8 cellular contexts compared by ENCODE assay signal in genomic region chrX:53435997-53436396, GRCh38. TPM values are rescaled to one million over a fixed set of nuclear protein-coding genes. Genes with fewer than 3 reads are reported as not detected.
DNase-seq lines count a peak whose midpoint lies in the region; ATAC-seq, FAIRE-seq and TF ChIP-seq lines count a peak whose summit lies in the region.

No MANE protein-coding gene starts in this region.

- peaks cover 9% of the 10 kb centered on the region for H3K79me2 ChIP-seq in keratinocyte (ENCODE audit: control insufficient read depth, insufficient read depth, low read length)

- H3K36me3 ChIP-seq in body of pancreas (replicated peaks in 1 of 2; ENCODE audit: insufficient read depth in 1 of 2, low read depth in 2 of 2) (no peaks in the 10 kb centered on the region), keratinocyte (ENCODE audit: control insufficient read depth in 2 of 2, extremely low read depth in 1 of 2, insufficient read depth in 2 of 2, low read length in 2 of 2) (peaks cover under 1 to 4% of the 10 kb centered on the region in 2 experiments)

- H3K27me3 ChIP-seq in body of pancreas = no peaks in the 10 kb centered on the region
- no peaks in the 10 kb centered on the region for H3K27me3 ChIP-seq in keratinocyte (ENCODE audit: control insufficient read depth, extremely low read depth, insufficient read depth, low read length)

- H3K27ac ChIP-seq in body of pancreas = no peak overlapping the region
- no peak overlapping the region for H3K27ac ChIP-seq in keratinocyte (ENCODE audit: control insufficient read depth, insufficient read depth, low read length)

- intact Hi-C loops in body of pancreas (cut with DNase I) = loop anchor here (10.0 kb wide), 1 partner anchor 121 kb away; no protein-coding TSS in a partner anchor

- ATAC-seq in HG02885 (IDR thresholded peaks at IDR 0.05; ENCODE audit: poor library complexity, unreplicated experiment) (peak; percentile 77), body of pancreas (peak; percentile 68)

- H3K4me2 ChIP-seq in keratinocyte (ENCODE audit: control insufficient read depth, extremely low read depth, insufficient read depth, low read depth, low read length) = no peak overlapping the region

- H4K20me1 ChIP-seq in keratinocyte (ENCODE audit: control insufficient read depth, extremely low read depth, insufficient read depth, low read length) = no peaks in the 10 kb centered on the region

- H3K9me3 ChIP-seq in body of pancreas (no peaks in the 10 kb centered on the region), keratinocyte (ENCODE audit: control insufficient read depth, low read depth, low read length) (no peaks in the 10 kb centered on the region)

- TF ChIP-seq CTCF in body of pancreas (IDR thresholded peaks at IDR 0.05) = peak; percentile 52 to 89 (median 71)
- peak; percentile 90 to 93 (median 92) for TF ChIP-seq CTCF in keratinocyte (optimal IDR thresholded peaks at IDR 0.05 in 1 of 3, IDR thresholded peaks at IDR 0.05 in 1 of 3, conservative IDR thresholded peaks at IDR 0.05 in 1 of 3; ENCODE audit: extremely low read depth in 1 of 3, insufficient read depth in 2 of 3, low read length in 3 of 3)

- FAIRE-seq in TTC549 (lab: Jason Lieb, UNC) = peak; percentile 29
- peak; percentile 67 for FAIRE-seq in keratinocyte (lab: Jason Lieb, UNC)

- WGBS in body of pancreas, 2 donors = 0 to 2% methylated on average over 4 of the region's 4 CpGs

- H2AFZ ChIP-seq in keratinocyte (ENCODE audit: control insufficient read depth, low read length) = no peak overlapping the region

- H3K9ac ChIP-seq in keratinocyte (ENCODE audit: control insufficient read depth, extremely low read depth, insufficient read depth, low read length) = no peak overlapping the region

- H3K4me3 ChIP-seq in body of pancreas (no peak overlapping the region), keratinocyte (ENCODE audit: control insufficient read depth in 2 of 3, extremely low read depth in 1 of 3, insufficient read depth in 2 of 3, low read depth in 1 of 3, low read length in 3 of 3) (no peak overlapping the region)

- no peaks in the 10 kb centered on the region for H3K9me1 ChIP-seq in keratinocyte (ENCODE audit: control insufficient read depth, extremely low read depth, insufficient read depth, low read length)

- no peak for TF ChIP-seq POLR2A in body of pancreas (IDR thresholded peaks at IDR 0.05)

- dilution Hi-C loops in keratinocyte (cut with MboI; ENCODE audit: extremely low pct_ligation_motif_present, low sequenced_read_pairs) = no loop called here

- peaks cover 24% of the 10 kb centered on the region for H3K4me1 ChIP-seq in body of pancreas
- H3K4me1 ChIP-seq in keratinocyte (ENCODE audit: control insufficient read depth, extremely low read depth, insufficient read depth, low read length) = peaks cover 10% of the 10 kb centered on the region

- DNase-seq in activated gamma-delta T cell treated with Interleukin-2 at 50 U/mL for 16 hours (peak; percentile 67), activated gamma-delta T cell (lab: John Stamatoyannopoulos, UW) (no peak), NCI-H2107 (lab: John Stamatoyannopoulos, UW) (peak; percentile 39), body of pancreas (peak; percentile 60 to 72 (median 66)), keratinocyte (ENCODE audit: low read depth, low spot score) (no peak)
- DNase-seq in stimulated activated CD4-positive, alpha-beta T cell treated with anti-CD3 and anti-CD28 coated beads, TNF-alpha, amount 100 ng/mL, for 1 hour (ENCODE audit: low read depth in 3 of 3, low spot score in 1 of 3) = peak in 2 of 3 donors; percentile 12 to 27

RNA-seq across cellular contexts. Expression of gene HSD17B10, which starts 1.8 kb away (rescaled TPM):
- 10 to 100 TPM; 40.5 to 50.1 TPM for total RNA-seq in body of pancreas
- polyA plus RNA-seq in keratinocyte = 140 to 159 TPM (median 141 TPM) in 3 replicates
- polyA plus RNA-seq in keratinocyte (2011; ENCODE audit: low read depth) = 19.3 TPM
- 131 and 175 TPM in 2 replicates for polyA plus RNA-seq in keratinocyte (2011; cell fraction: cytosol; rRNA removed)
- polyA plus RNA-seq in keratinocyte (2011; cell fraction: nucleus; rRNA removed) = 113 and 116 TPM in 2 replicates
- 71.4 and 138 TPM in 2 replicates for polyA plus RNA-seq in keratinocyte (2012; ENCODE audit: low replicate concordance)
- polyA minus RNA-seq in keratinocyte = 94.9 to 130 TPM (median 129 TPM) in 3 replicates
- polyA minus RNA-seq in keratinocyte (2011; cell fraction: cytosol; rRNA and poly(A)+ RNA removed) = 85.4 TPM
- polyA minus RNA-seq in keratinocyte (2011; cell fraction: nucleus; rRNA and poly(A)+ RNA removed) = 27.7 and 28.0 TPM in 2 replicates

RNA-seq across cellular contexts. Expression of gene RIBC1, which starts 13.3 kb away (rescaled TPM):
- total RNA-seq in body of pancreas = under 1 TPM; 0.52 to 0.99 TPM
- 0.25 to 0.42 TPM (median 0.36 TPM) in 3 replicates for polyA plus RNA-seq in keratinocyte
- 0.89 TPM for polyA plus RNA-seq in keratinocyte (2011; ENCODE audit: low read depth)
- polyA plus RNA-seq in keratinocyte (2011; cell fraction: cytosol; rRNA removed) = 0.07 and 0.43 TPM in 2 replicates
- polyA plus RNA-seq in keratinocyte (2011; cell fraction: nucleus; rRNA removed) = 0.37 and 0.45 TPM in 2 replicates
- polyA plus RNA-seq in keratinocyte (2012; ENCODE audit: low replicate concordance) = 0.21 and 0.45 TPM in 2 replicates
- polyA minus RNA-seq in keratinocyte = 0.32 to 0.76 TPM in 2 of 3 replicates, not detected in the other
- not detected for polyA minus RNA-seq in keratinocyte (2011; cell fraction: cytosol; rRNA and poly(A)+ RNA removed)
- polyA minus RNA-seq in keratinocyte (2011; cell fraction: nucleus; rRNA and poly(A)+ RNA removed) = not detected in 2 replicates

RNA-seq across cellular contexts. Expression of gene SMC1A, which starts 13.5 kb away (rescaled TPM):
- total RNA-seq in body of pancreas = 10 to 100 TPM; 24.6 to 38.6 TPM
- 13.7 to 38.9 TPM (median 24.2 TPM) in 3 replicates for polyA plus RNA-seq in keratinocyte
- 89.1 TPM for polyA plus RNA-seq in keratinocyte (2011; ENCODE audit: low read depth)
- polyA plus RNA-seq in keratinocyte (2011; cell fraction: cytosol; rRNA removed) = 11.1 and 12.4 TPM in 2 replicates
- polyA plus RNA-seq in keratinocyte (2011; cell fraction: nucleus; rRNA removed) = 47.5 and 58.6 TPM in 2 replicates
- polyA plus RNA-seq in keratinocyte (2012; ENCODE audit: low replicate concordance) = 11.1 and 43.1 TPM in 2 replicates
- polyA minus RNA-seq in keratinocyte = 17.6 to 67.4 TPM (median 23.7 TPM) in 3 replicates
- 24.6 TPM for polyA minus RNA-seq in keratinocyte (2011; cell fraction: cytosol; rRNA and poly(A)+ RNA removed)
- polyA minus RNA-seq in keratinocyte (2011; cell fraction: nucleus; rRNA and poly(A)+ RNA removed) = 29.5 and 64.7 TPM in 2 replicates

Comparison
In these comparisons a context has a peak if more than half of its experiments do, and no peak if none do; other contexts are left out.
1. DNase-seq: peak in activated gamma-delta T cell treated with Interleukin-2 at 50 U/mL for 16 hours (single experiment), NCI-H2107 (single experiment), body of pancreas (4 of 4) and stimulated activated CD4-positive, alpha-beta T cell treated with anti-CD3 and anti-CD28 coated beads, TNF-alpha, amount 100 ng/mL, for 1 hour (2 of 3); none in activated gamma-delta T cell (single experiment) and keratinocyte (single experiment).